1 cellular context compared by ENCODE assay signal in the genomic region with DNA sequence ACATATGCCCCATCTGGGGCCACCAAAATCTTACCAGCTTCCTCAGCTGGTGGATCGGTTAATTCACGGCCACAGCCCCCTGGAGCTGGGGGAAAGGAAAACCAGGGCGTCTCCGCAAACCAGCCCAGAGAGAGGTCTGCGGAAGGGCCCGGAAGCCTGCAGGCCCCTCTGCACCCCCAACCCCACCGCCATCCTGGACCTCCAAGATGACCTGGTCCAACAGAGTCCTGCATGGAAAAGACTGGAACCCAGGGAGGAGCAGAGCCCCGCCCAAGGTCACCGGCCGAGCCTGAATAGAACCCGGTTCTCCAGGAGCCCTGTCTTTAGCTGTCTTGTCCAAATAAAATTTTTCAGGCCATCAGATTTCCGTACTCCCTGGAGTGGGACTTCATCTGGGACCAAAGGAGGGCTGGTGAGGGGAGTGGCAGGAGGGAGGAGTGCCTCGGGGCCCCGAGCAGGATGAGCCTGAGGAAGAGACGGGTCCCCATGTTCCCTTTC.
TF ChIP-seq lines count a peak whose summit lies in the region.

No MANE protein-coding gene starts in this region.

TF ChIP-seq in neural cell, 6 proteins besides CTCF, POLR2A, EP300 and RAD21 (continued from another document):
- TF ChIP-seq, protein P1, sequence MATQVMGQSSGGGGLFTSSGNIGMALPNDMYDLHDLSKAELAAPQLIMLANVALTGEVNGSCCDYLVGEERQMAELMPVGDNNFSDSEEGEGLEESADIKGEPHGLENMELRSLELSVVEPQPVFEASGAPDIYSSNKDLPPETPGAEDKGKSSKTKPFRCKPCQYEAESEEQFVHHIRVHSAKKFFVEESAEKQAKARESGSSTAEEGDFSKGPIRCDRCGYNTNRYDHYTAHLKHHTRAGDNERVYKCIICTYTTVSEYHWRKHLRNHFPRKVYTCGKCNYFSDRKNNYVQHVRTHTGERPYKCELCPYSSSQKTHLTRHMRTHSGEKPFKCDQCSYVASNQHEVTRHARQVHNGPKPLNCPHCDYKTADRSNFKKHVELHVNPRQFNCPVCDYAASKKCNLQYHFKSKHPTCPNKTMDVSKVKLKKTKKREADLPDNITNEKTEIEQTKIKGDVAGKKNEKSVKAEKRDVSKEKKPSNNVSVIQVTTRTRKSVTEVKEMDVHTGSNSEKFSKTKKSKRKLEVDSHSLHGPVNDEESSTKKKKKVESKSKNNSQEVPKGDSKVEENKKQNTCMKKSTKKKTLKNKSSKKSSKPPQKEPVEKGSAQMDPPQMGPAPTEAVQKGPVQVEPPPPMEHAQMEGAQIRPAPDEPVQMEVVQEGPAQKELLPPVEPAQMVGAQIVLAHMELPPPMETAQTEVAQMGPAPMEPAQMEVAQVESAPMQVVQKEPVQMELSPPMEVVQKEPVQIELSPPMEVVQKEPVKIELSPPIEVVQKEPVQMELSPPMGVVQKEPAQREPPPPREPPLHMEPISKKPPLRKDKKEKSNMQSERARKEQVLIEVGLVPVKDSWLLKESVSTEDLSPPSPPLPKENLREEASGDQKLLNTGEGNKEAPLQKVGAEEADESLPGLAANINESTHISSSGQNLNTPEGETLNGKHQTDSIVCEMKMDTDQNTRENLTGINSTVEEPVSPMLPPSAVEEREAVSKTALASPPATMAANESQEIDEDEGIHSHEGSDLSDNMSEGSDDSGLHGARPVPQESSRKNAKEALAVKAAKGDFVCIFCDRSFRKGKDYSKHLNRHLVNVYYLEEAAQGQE (IDR thresholded peaks at IDR 0.05; ENCODE audit: borderline replicate concordance) = no peak
- TF ChIP-seq TAF1 (IDR thresholded peaks at IDR 0.05; ENCODE audit: low read depth) (no peak), EZH2 (IDR thresholded peaks at IDR 0.05; ENCODE audit: borderline replicate concordance, insufficient read depth, low read length, poor library complexity, severe bottlenecking) (no peak), POLR2AphosphoS5 (IDR thresholded peaks at IDR 0.05) (no peak), SMC3 (conservative IDR thresholded peaks at IDR 0.05; ENCODE audit: poor library complexity) (no peak)
